8 cellular contexts compared by ENCODE assay signal in the genomic region with DNA sequence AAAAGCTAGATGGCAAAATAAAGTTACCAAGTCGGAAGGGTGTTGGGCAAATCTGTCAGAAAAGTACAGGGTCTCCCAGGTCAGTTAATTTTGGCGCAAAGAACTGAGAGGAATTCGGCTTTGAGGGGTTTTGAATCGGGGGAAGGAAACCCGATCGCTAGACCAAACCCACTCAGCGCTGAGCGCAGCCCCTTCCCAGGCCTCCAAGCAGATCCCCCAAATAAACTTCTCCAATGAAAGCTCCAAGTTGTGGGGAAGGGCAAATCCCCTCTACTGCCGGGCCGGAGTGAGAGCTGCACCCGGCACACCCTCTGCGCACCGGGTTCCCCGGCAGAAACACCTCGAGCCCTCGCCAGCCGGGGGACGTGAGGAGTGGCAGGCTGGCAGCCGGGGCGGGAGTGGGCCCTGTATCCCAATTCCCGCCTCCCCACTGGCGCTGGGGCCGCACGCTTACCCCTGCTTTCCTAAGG. TPM values are rescaled to one million over a fixed set of nuclear protein-coding genes. Genes with fewer than 3 reads are reported as not detected.
DNase-seq lines count a peak whose midpoint lies in the region; ATAC-seq and TF ChIP-seq lines count a peak whose summit lies in the region.

No MANE protein-coding gene starts in this region.

- peaks cover 29 to 43% of the 10 kb centered on the region in 2 donors for H3K4me1 Mint-ChIP-seq in stimulated activated naive B cell treated with anti-CD40 and anti-IgM and Interleukin-4, amounts not matched to agents 10 μg/mL and 1 μg/mL and 100 μg/mL, for 72 hours

- no peak overlapping the region for H3K27ac Mint-ChIP-seq in stimulated activated naive B cell treated with anti-CD40 and anti-IgM and Interleukin-4, amounts not matched to agents 10 μg/mL and 1 μg/mL and 100 μg/mL, for 72 hours

- ATAC-seq in HG02678 (IDR thresholded peaks at IDR 0.05; ENCODE audit: unreplicated experiment) = peak; percentile 6
- ATAC-seq in left colon = peak; percentile 47
- ATAC-seq in stimulated activated naive B cell treated with anti-CD40 and anti-IgM and Interleukin-4, amounts not matched to agents 10 μg/mL and 1 μg/mL and 100 μg/mL, for 72 hours (replicated peaks) = peak; percentile 13 to 23

- intact Hi-C loops in left colon (cut with DNase I, micrococcal nuclease) = no loop called here

- no peaks in the 10 kb centered on the region for H3K9me3 Mint-ChIP-seq in stimulated activated naive B cell treated with anti-CD40 and anti-IgM and Interleukin-4, amounts not matched to agents 10 μg/mL and 1 μg/mL and 100 μg/mL, for 72 hours

- no peak for TF ChIP-seq CTCF in astrocyte of the cerebellum (IDR thresholded peaks at IDR 0.05; ENCODE audit: low read depth, low read length, missing control alignments)

- in situ Hi-C loops in astrocyte of the cerebellum (cut with HindIII; ENCODE audit: low sequenced_read_pairs) = loop anchor here (25.0 kb wide), 1 partner anchor 622 kb away; no protein-coding TSS in a partner anchor

- H3K27me3 Mint-ChIP-seq in stimulated activated naive B cell treated with anti-CD40 and anti-IgM and Interleukin-4, amounts not matched to agents 10 μg/mL and 1 μg/mL and 100 μg/mL, for 72 hours = peaks cover 15 to 26% of the 10 kb centered on the region in 2 donors

- peaks cover 2 to 3% of the 10 kb centered on the region in 2 donors for H3K36me3 Mint-ChIP-seq in stimulated activated naive B cell treated with anti-CD40 and anti-IgM and Interleukin-4, amounts not matched to agents 10 μg/mL and 1 μg/mL and 100 μg/mL, for 72 hours

- peak overlapping the region; percentile 77 for H3K4me3 ChIP-seq in astrocyte of the cerebellum (ENCODE audit: low read depth, low read length)

- peak overlapping the region; percentile 88 to 90 for H3K4me3 Mint-ChIP-seq in stimulated activated naive B cell treated with anti-CD40 and anti-IgM and Interleukin-4, amounts not matched to agents 10 μg/mL and 1 μg/mL and 100 μg/mL, for 72 hours

- DNase-seq in DMS 273 (lab: John Stamatoyannopoulos, UW; ENCODE audit: unreplicated experiment) (peak; percentile 75), DMS 273 treated with DMSO at 0.1 percent for 48 hours (lab: John Stamatoyannopoulos, UW) (no peak), NCI-H510A treated with DMSO at 0.1 percent for 48 hours (lab: John Stamatoyannopoulos, UW) (peak; percentile 75), astrocyte of the cerebellum (ENCODE audit: low read depth) (no peak), left colon (no peak), ecto neural progenitor cell (ENCODE audit: low spot score) (no peak)
- no peak for DNase-seq in stimulated activated naive B cell treated with anti-CD40 and anti-IgM and Interleukin-4, amounts not matched to agents 10 μg/mL and 1 μg/mL and 100 μg/mL, for 72 hours

RNA-seq across cellular contexts. Expression of a gene that starts 0.4 kb away (rescaled TPM):
- 1 to 10 TPM in 1 of 2 donors, under 1 TPM in 1; 0.95 to 3.3 TPM for total RNA-seq in left colon

Comparison
In these comparisons a context has a peak if more than half of its experiments do, and no peak if none do; other contexts are left out.
1. DNase-seq: peak in DMS 273 (single experiment) and NCI-H510A treated with DMSO at 0.1 percent for 48 hours (single experiment); none in DMS 273 treated with DMSO at 0.1 percent for 48 hours (single experiment), astrocyte of the cerebellum (single experiment), left colon (0 of 2), stimulated activated naive B cell treated with anti-CD40 and anti-IgM and Interleukin-4, amounts not matched to agents 10 μg/mL and 1 μg/mL and 100 μg/mL, for 72 hours (single experiment) and ecto neural progenitor cell (single experiment).
2. Peak in every context shown above with its lines, with median percentiles within 50 percentile points of each other: ATAC-seq.